ENCODE assay signal across 11 cellular contexts in genomic region chr5:141835928-141836667, GRCh38. TPM values are rescaled to one million over a fixed set of nuclear protein-coding genes. Genes with fewer than 3 reads are reported as not detected.
DNase-seq lines count a peak whose midpoint lies in the region; ATAC-seq and TF ChIP-seq lines count a peak whose summit lies in the region.
"Had no signal": no experiment of that assay in that cellular context is flagged by ENCODE, and none has a peak within 500 bp of the region (broad histone marks: within the 10 kb centered on the region; RNA-seq: fewer than 3 reads in every experiment).

No MANE protein-coding gene starts in this region.

- DNase-seq in BE2C (peak; percentile 59), SK-N-DZ (ENCODE audit: low spot score) (peak; percentile 70), Right ventricle myocardium superior (peak; percentile 67), GM20000 (ENCODE audit: low spot score) (no peak), germinal center (ENCODE audit: low spot score) (no peak)
- DNase-seq: activated T-cell treated with anti-CD3 and anti-CD28 coated beads, Interleukin-2, amount 50 U/mL, for 72 hours; CD8-positive, alpha-beta T cell; small intestine had no signal

- no peak overlapping the region for H2AFZ ChIP-seq in parathyroid adenoma

- TF ChIP-seq CTCF in BE2C (IDR thresholded peaks at IDR 0.05; ENCODE audit: low read depth, low read length) (no peak), parathyroid adenoma (IDR thresholded peaks at IDR 0.05) (no peak), GM20000 (IDR thresholded peaks at IDR 0.05; ENCODE audit: extremely low read depth, missing control alignments) (no peak)

- no peaks in the 10 kb centered on the region for H3K79me2 ChIP-seq in parathyroid adenoma

- ATAC-seq in Right ventricle myocardium superior (ENCODE audit: poor library complexity), result peak; percentile 71
- ATAC-seq in HG03097 (IDR thresholded peaks at IDR 0.05; ENCODE audit: low FRiP score, unreplicated experiment), result no peak
- no peak for ATAC-seq in HG03159 (IDR thresholded peaks at IDR 0.05; ENCODE audit: unreplicated experiment)
- ATAC-seq: activated T-cell treated with anti-CD3 and anti-CD28 coated beads, Interleukin-2, amount 50 U/mL, for 72 hours; CD8-positive, alpha-beta T cell had no signal

- H3K4me1 ChIP-seq in BE2C (peaks cover 55% of the 10 kb centered on the region), parathyroid adenoma (peaks cover 26% of the 10 kb centered on the region)

- intact Hi-C loops in Right ventricle myocardium superior (cut with DNase I), result no loop called here

- peak overlapping the region; percentile 31 for H3K4me2 ChIP-seq in parathyroid adenoma (ENCODE audit: low read length)

- peak overlapping the region; percentile 43 for H3K27ac ChIP-seq in parathyroid adenoma

- H3K9me3 ChIP-seq in BE2C (no peaks in the 10 kb centered on the region; the same call in 1 of the 2 replicates), parathyroid adenoma (ENCODE audit: control insufficient read depth, low read length) (no peaks in the 10 kb centered on the region)

- no peaks in the 10 kb centered on the region for H3K27me3 ChIP-seq in BE2C
- no peaks in the 10 kb centered on the region for H3K27me3 ChIP-seq in parathyroid adenoma (ENCODE audit: control insufficient read depth, insufficient read depth, low read length)

- H3K36me3 ChIP-seq in BE2C, result no peaks in the 10 kb centered on the region
- H3K36me3 ChIP-seq in parathyroid adenoma (ENCODE audit: control insufficient read depth, insufficient read depth, low read length), result no peaks in the 10 kb centered on the region

- H3K9ac ChIP-seq in parathyroid adenoma, result no peak overlapping the region

- H3K4me3 ChIP-seq in BE2C (ENCODE audit: low read depth, low read length), result no peak overlapping the region
- no peak overlapping the region for H3K4me3 ChIP-seq in parathyroid adenoma (ENCODE audit: low read depth, low read length)

RNA-seq across cellular contexts. Expression of gene PCDH1, which starts 42.1 kb away (rescaled TPM):
- 129 TPM for polyA plus RNA-seq in BE2C (2012; ENCODE audit: insufficient read depth, insufficient read length, low read depth)
- polyA plus RNA-seq in SK-N-DZ (2014; cell fraction: cytosol; rRNA removed), result 10.7 and 11.9 TPM in 2 replicates
- 9.0 and 10.1 TPM in 2 replicates for polyA plus RNA-seq in SK-N-DZ (2014; cell fraction: nucleus; rRNA removed)
- 15.8 TPM for total RNA-seq in Right ventricle myocardium superior

Comparison
In these comparisons a context has a peak if more than half of its experiments do, and no peak if none do; other contexts are left out.
1. DNase-seq: peak in BE2C (single experiment), SK-N-DZ (single experiment) and Right ventricle myocardium superior (single experiment); none in GM20000 (single experiment) and germinal center (single experiment).